ENCODE assay signal across 8 cellular contexts in the genomic region with DNA sequence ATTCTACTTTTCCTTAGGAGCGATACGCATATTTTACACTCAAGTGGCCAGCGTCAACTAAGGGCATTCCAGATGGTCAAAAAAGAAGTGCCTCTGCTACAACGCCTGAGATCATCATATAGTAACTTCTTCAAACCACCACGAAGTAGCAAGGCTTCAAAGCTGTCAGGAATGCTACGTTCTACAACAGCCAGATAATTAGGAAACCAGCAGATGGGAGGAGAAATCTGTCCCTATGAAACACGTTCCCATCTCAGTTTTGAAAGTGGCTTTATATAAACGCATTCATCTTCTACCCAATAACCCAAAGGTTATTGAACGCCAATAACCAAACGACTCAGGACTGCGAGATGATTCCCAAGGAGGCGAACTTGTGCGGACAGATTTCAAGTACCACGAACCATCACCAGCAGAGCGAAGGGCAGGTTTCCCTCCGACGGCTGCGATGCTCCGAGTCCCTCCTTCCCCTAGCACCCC. TPM values are rescaled to one million over a fixed set of nuclear protein-coding genes. Genes with fewer than 3 reads are reported as not detected.
DNase-seq lines count a peak whose midpoint lies in the region; ATAC-seq lines count a peak whose summit lies in the region.

No MANE protein-coding gene starts in this region.

- H3K36me3 ChIP-seq in iPS DF 6.9 (ENCODE audit: control insufficient read depth, insufficient read depth, low read length) (no peaks in the 10 kb centered on the region), skeletal muscle tissue (ENCODE audit: control insufficient read depth in 3 of 3, insufficient read depth in 3 of 3, low read length in 3 of 3) (no peaks in the 10 kb centered on the region)

- peak overlapping the region in 2 of 3 donors; percentile 74 to 86 for H3K9ac ChIP-seq in skeletal muscle tissue (ENCODE audit: low read depth in 1 of 3, low read length in 3 of 3)

- H3K9me3 ChIP-seq in iPS DF 6.9 (ENCODE audit: control insufficient read depth, insufficient read depth, low read length): no peaks in the 10 kb centered on the region
- H3K9me3 ChIP-seq in skeletal muscle tissue (ENCODE audit: control insufficient read depth in 3 of 3, low read length in 3 of 3): no peaks in the 10 kb centered on the region

- ATAC-seq in activated T-cell treated with anti-CD3 and anti-CD28 coated beads, Interleukin-2, amount 50 U/mL, for 72 hours (replicated peaks in 1 of 2): no peak

- H3K4me3 Mint-ChIP-seq in activated T-cell treated with anti-CD3 and anti-CD28 coated beads, Interleukin-2, amount 50 U/mL, for 72 hours: peak overlapping the region; percentile 80 to 86

- no peaks in the 10 kb centered on the region for H3K9me3 Mint-ChIP-seq in activated T-cell treated with anti-CD3 and anti-CD28 coated beads, Interleukin-2, amount 50 U/mL, for 72 hours

- peak overlapping the region; percentile 97 for H3K4me3 ChIP-seq in iPS DF 6.9 (ENCODE audit: low read length)
- peak overlapping the region; percentile 59 to 83 (median 79) for H3K4me3 ChIP-seq in skeletal muscle tissue (ENCODE audit: low read length in 3 of 3)

- H3K27me3 Mint-ChIP-seq in activated T-cell treated with anti-CD3 and anti-CD28 coated beads, Interleukin-2, amount 50 U/mL, for 72 hours (ENCODE audit: low read depth): no peaks in the 10 kb centered on the region

- no peak overlapping the region for H3K27ac Mint-ChIP-seq in activated T-cell treated with anti-CD3 and anti-CD28 coated beads, Interleukin-2, amount 50 U/mL, for 72 hours

- H3K27me3 ChIP-seq in iPS DF 6.9 (ENCODE audit: control insufficient read depth, insufficient read depth, low read length): no peaks in the 10 kb centered on the region
- no peaks in the 10 kb centered on the region for H3K27me3 ChIP-seq in skeletal muscle tissue (ENCODE audit: control insufficient read depth in 3 of 3, insufficient read depth in 3 of 3, low read length in 3 of 3)

- peaks cover 15% of the 10 kb centered on the region for H3K4me1 Mint-ChIP-seq in activated T-cell treated with anti-CD3 and anti-CD28 coated beads, Interleukin-2, amount 50 U/mL, for 72 hours (ENCODE audit: low read depth)

- peaks cover 0 to 3% of the 10 kb centered on the region in 2 donors for H3K36me3 Mint-ChIP-seq in activated T-cell treated with anti-CD3 and anti-CD28 coated beads, Interleukin-2, amount 50 U/mL, for 72 hours (ENCODE audit: insufficient read depth in 2 of 2)

- DNase-seq in DMS79 treated with DMSO at 0.1 percent for 48 hours (lab: John Stamatoyannopoulos, UW) (peak; percentile 40), DMS79 (lab: John Stamatoyannopoulos, UW) (no peak), HK-2 (ENCODE audit: unreplicated experiment) (peak; percentile 47), iPS DF 6.9 (ENCODE audit: low read depth, low spot score) (no peak), iPS-NIHi7 (ENCODE audit: extremely low spot score) (no peak), iPS-NIHi11 (ENCODE audit: low spot score) (no peak)
- DNase-seq in activated T-cell treated with anti-CD3 and anti-CD28 coated beads, Interleukin-2, amount 50 U/mL, for 72 hours: no peak

- H3K27ac ChIP-seq in iPS DF 6.9 (ENCODE audit: low read length): no peak overlapping the region
- H3K27ac ChIP-seq in skeletal muscle tissue (ENCODE audit: low read depth, low read length): peak overlapping the region; percentile 54

- H3K4me1 ChIP-seq in iPS DF 6.9 (ENCODE audit: control insufficient read depth, insufficient read depth, low read length) (no peaks in the 10 kb centered on the region), skeletal muscle tissue (ENCODE audit: control insufficient read depth in 3 of 3, insufficient read depth in 3 of 3, low read length in 3 of 3) (peaks cover 0 to 8% (median 5%) of the 10 kb centered on the region in 3 donors)

- WGBS in iPS DF 6.9 (ENCODE audit: insufficient coverage, insufficient read length): no CpG with 5 or more reads among the region's 19 CpGs

RNA-seq across cellular contexts. Expression of a gene that starts 1.2 kb away (rescaled TPM):
- 10 to 100 TPM; 25.5 to 26.5 TPM for total RNA-seq in activated T-cell treated with anti-CD3 and anti-CD28 coated beads, Interleukin-2, amount 50 U/mL, for 72 hours
- total RNA-seq in skeletal muscle tissue: 29.7 TPM

RNA-seq across cellular contexts. Expression of a gene that starts 18.1 kb away (rescaled TPM):
- total RNA-seq in activated T-cell treated with anti-CD3 and anti-CD28 coated beads, Interleukin-2, amount 50 U/mL, for 72 hours: 10 to 100 TPM; 22.4 to 24.3 TPM
- total RNA-seq in skeletal muscle tissue: 4.2 TPM

Comparison
In these comparisons a context has a peak if more than half of its experiments do, and no peak if none do; other contexts are left out.
1. DNase-seq: peak in DMS79 treated with DMSO at 0.1 percent for 48 hours (single experiment) and HK-2 (single experiment); none in DMS79 (single experiment), activated T-cell treated with anti-CD3 and anti-CD28 coated beads, Interleukin-2, amount 50 U/mL, for 72 hours (0 of 2), iPS DF 6.9 (single experiment), iPS-NIHi7 (single experiment) and iPS-NIHi11 (single experiment).